Comparison of ENCODE assay signal across 18 cellular contexts in genomic region chr14:105390849-105391500, GRCh38. TPM values are rescaled to one million over a fixed set of nuclear protein-coding genes. Genes with fewer than 3 reads are reported as not detected.
A peak's percentile ranks its signal among the peaks of the same experiment; 100 is the strongest.
DNase-seq lines count a peak whose midpoint lies in the region; ATAC-seq, FAIRE-seq and TF ChIP-seq lines count a peak whose summit lies in the region.
"Had no signal": no experiment of that assay in that cellular context is flagged by ENCODE, and none has a peak within 500 bp of the region (broad histone marks: within the 10 kb centered on the region; RNA-seq: fewer than 3 reads in every experiment).

No MANE protein-coding gene starts in this region.

- H3K4me1 ChIP-seq in HEK293 (ENCODE audit: control insufficient read depth, insufficient read depth, low read length) (no peaks in the 10 kb centered on the region), pancreas (peaks cover 0 to 9% (median 0%) of the 10 kb centered on the region in 3 donors), HAP-1 (no peaks in the 10 kb centered on the region)

- H3K27ac ChIP-seq in HEK293 (ENCODE audit: extremely low read depth, low read depth, low read length) (no peak overlapping the region), pancreas (no peak overlapping the region)

- H3K27me3 Mint-ChIP-seq in chondrocyte (ENCODE audit: low read depth): no peaks in the 10 kb centered on the region
- H3K27me3 Mint-ChIP-seq: CD4-positive, alpha-beta T cell; IgD-negative memory B cell had no signal

- H3K36me3 Mint-ChIP-seq in activated naive CD4-positive, alpha-beta T cell treated with anti-CD3 and anti-CD28 coated beads, Interleukin-2, amount 50 U/mL, for 72 hours: no peaks in the 10 kb centered on the region
- peaks cover 4% of the 10 kb centered on the region for H3K36me3 Mint-ChIP-seq in chondrocyte (ENCODE audit: low read depth)
- H3K36me3 Mint-ChIP-seq: IgD-negative memory B cell had no signal

- H3K4me3 Mint-ChIP-seq in chondrocyte (ENCODE audit: unreplicated experiment): no peak overlapping the region
- H3K4me3 Mint-ChIP-seq: CD4-positive, alpha-beta T cell had no signal

- H3K27me3 ChIP-seq in pancreas (no peaks in the 10 kb centered on the region), HAP-1 (ENCODE audit: low read depth) (no peaks in the 10 kb centered on the region)

- DNase-seq in activated naive CD4-positive, alpha-beta T cell treated with anti-CD3 and anti-CD28 coated beads, Interleukin-2, amount 50 U/mL, for 72 hours (ENCODE audit: low spot score in 2 of 2): no peak
- no peak for DNase-seq in activated naive CD4-positive, alpha-beta T cell treated with anti-CD3 and anti-CD28 coated beads, Interleukin-2, amount 50 U/mL, for 16 hours
- DNase-seq in chondrocyte (ENCODE audit: low spot score) (peak; percentile 83), pancreas (peak in 4 of 6 donors; percentile 9 to 46 (median 20)), HAP-1 (ENCODE audit: low spot score in 2 of 2) (no peak), NCI-H128 (lab: John Stamatoyannopoulos, UW; ENCODE audit: unreplicated experiment) (no peak)
- DNase-seq: DND-41, H7, NCI-H1694, NCI-H2107, PC-3 had no signal

- H3K27ac Mint-ChIP-seq in activated naive CD4-positive, alpha-beta T cell treated with anti-CD3 and anti-CD28 coated beads, Interleukin-2, amount 50 U/mL, for 72 hours: peak overlapping the region; percentile 9 to 47
- no peak overlapping the region for H3K27ac Mint-ChIP-seq in chondrocyte (ENCODE audit: unreplicated experiment)
- H3K27ac Mint-ChIP-seq: CD4-positive, alpha-beta T cell had no signal

- TF ChIP-seq CTCF in HEK293 (tag by site-specific recombination; IDR thresholded peaks at IDR 0.05) (no peak), chondrocyte (IDR thresholded peaks at IDR 0.05) (no peak), pancreas (IDR thresholded peaks at IDR 0.05) (no peak)

- no peak for FAIRE-seq in pancreas (lab: Jason Lieb, UNC)
- FAIRE-seq: D721Med had no signal

- H3K4me1 Mint-ChIP-seq in chondrocyte (ENCODE audit: low read depth): no peaks in the 10 kb centered on the region

- H3K4me3 ChIP-seq in HEK293 (ENCODE audit: low read depth, low read length) (no peak overlapping the region), pancreas (no peak overlapping the region), HAP-1 (no peak overlapping the region)

- in situ Hi-C loops in HAP-1 (cut with MboI; ENCODE audit: low sequenced_read_pairs): no loop called here

- H3K9me3 Mint-ChIP-seq in activated naive CD4-positive, alpha-beta T cell treated with anti-CD3 and anti-CD28 coated beads, Interleukin-2, amount 50 U/mL, for 72 hours: no peaks in the 10 kb centered on the region
- H3K9me3 Mint-ChIP-seq in chondrocyte (ENCODE audit: low read depth): no peaks in the 10 kb centered on the region
- H3K9me3 Mint-ChIP-seq: CD4-positive, alpha-beta T cell; IgD-negative memory B cell had no signal

- CTCF ChIA-PET in HEK293 (lab: Yijun Ruan, JAX): interaction anchor here (1.1 kb wide), 1 partner anchor 90 kb away, joined by 6 read pairs; no protein-coding TSS in a partner anchor

- POLR2A ChIA-PET in HEK293 (lab: Yijun Ruan, JAX): no interaction called here

- no peaks in the 10 kb centered on the region for H3K9me3 ChIP-seq in HEK293 (ENCODE audit: control insufficient read depth, insufficient read depth, low read depth, low read length)
- H3K9me3 ChIP-seq in pancreas: no peaks in the 10 kb centered on the region
- no peaks in the 10 kb centered on the region for H3K9me3 ChIP-seq in HAP-1

- intact Hi-C loops in pancreas (cut with DNase I): no loop called here

- H3K36me3 ChIP-seq in HEK293 (ENCODE audit: control insufficient read depth in 2 of 2, insufficient read depth in 1 of 2, low read length in 2 of 2): no peaks in the 10 kb centered on the region
- H3K36me3 ChIP-seq in pancreas: no peaks in the 10 kb centered on the region
- no peaks in the 10 kb centered on the region for H3K36me3 ChIP-seq in HAP-1 (replicated peaks)

- 93 to 95% methylated on average over 24 of the region's 24 CpGs for WGBS in pancreas, 2 donors

- ATAC-seq in activated naive CD4-positive, alpha-beta T cell treated with anti-CD3 and anti-CD28 coated beads, Interleukin-2, amount 50 U/mL, for 72 hours: no peak
- no peak for ATAC-seq in pancreas
- ATAC-seq in GM21786 (IDR thresholded peaks at IDR 0.05; ENCODE audit: unreplicated experiment): no peak
- ATAC-seq: PC-3 had no signal

TF ChIP-seq in HEK293, 187 proteins besides CTCF, POLR2A, EP300 and RAD21:
- TF ChIP-seq ZIC2 (tag by site-specific recombination; IDR thresholded peaks at IDR 0.05) (peak; percentile 93), ZBTB17 (tag by site-specific recombination; IDR thresholded peaks at IDR 0.05) (no peak)

RNA-seq across cellular contexts. Expression of gene TEX22, which starts 7.4 kb away (rescaled TPM):
- total RNA-seq in activated naive CD4-positive, alpha-beta T cell treated with anti-CD3 and anti-CD28 coated beads, Interleukin-2, amount 50 U/mL, for 72 hours: 1 to 10 TPM; 2.0 to 4.6 TPM
- total RNA-seq in chondrocyte (0.60 to 2.9 TPM (median 2.2 TPM) in 3 replicates), pancreas (1 to 10 TPM in 4 of 6 donors, under 1 TPM in 2; 0.14 to 2.4 (median 1.5) TPM)
- polyA plus RNA-seq in pancreas: under 1 TPM; 0.40 to 0.57 TPM
- total RNA-seq: A172, HT-29 had no signal

RNA-seq across cellular contexts. Expression of gene MTA1, which starts 28.7 kb away (rescaled TPM):
- 100 to 1,000 TPM; 121 to 137 TPM for total RNA-seq in activated naive CD4-positive, alpha-beta T cell treated with anti-CD3 and anti-CD28 coated beads, Interleukin-2, amount 50 U/mL, for 72 hours
- total RNA-seq in chondrocyte (83.6 to 91.9 TPM (median 85.1 TPM) in 3 replicates), pancreas (10 to 100 TPM; 34.8 to 68.6 (median 51.6) TPM)
- 100 to 1,000 TPM; 115 to 138 TPM for polyA plus RNA-seq in pancreas

Comparison
In these comparisons a context has a peak if more than half of its experiments do, and no peak if none do; other contexts are left out.
1. DNase-seq: peak in chondrocyte (single experiment) and pancreas (4 of 6); none in activated naive CD4-positive, alpha-beta T cell treated with anti-CD3 and anti-CD28 coated beads, Interleukin-2, amount 50 U/mL, for 72 hours (0 of 2), activated naive CD4-positive, alpha-beta T cell treated with anti-CD3 and anti-CD28 coated beads, Interleukin-2, amount 50 U/mL, for 16 hours (single experiment), HAP-1 (0 of 2) and NCI-H128 (single experiment).